11 cellular contexts compared by ENCODE assay signal in genomic region chr22:44728761-44729261, GRCh38. TPM values are rescaled to one million over a fixed set of nuclear protein-coding genes. Genes with fewer than 3 reads are reported as not detected.
A peak's percentile ranks its signal among the peaks of the same experiment; 100 is the strongest.
DNase-seq lines count a peak whose midpoint lies in the region; ATAC-seq and TF ChIP-seq lines count a peak whose summit lies in the region.
"Had no signal": no experiment of that assay in that cellular context is flagged by ENCODE, and none has a peak within 500 bp of the region (broad histone marks: within the 10 kb centered on the region; RNA-seq: fewer than 3 reads in every experiment).

No MANE protein-coding gene starts in this region.

- H3K27ac ChIP-seq in neutrophil: no peak overlapping the region

- DNase-seq in natural killer cell (no peak), left ventricle myocardium superior (peak; percentile 60), HAP-1 (ENCODE audit: low spot score in 2 of 2) (no peak), foreskin melanocyte (no peak), EL (no peak)
- DNase-seq in natural killer cell treated with Interleukin-12 subunit alpha and Interleukin-12 subunit beta and Interleukin-15 and Interleukin-18, amount 100 ng/mL, for 72 hours (ENCODE audit: low spot score): no peak
- DNase-seq in activated effector memory CD4-positive, alpha-beta T cell treated with anti-CD3 and anti-CD28 coated beads, Interleukin-2, amount 50 U/mL, for 16 hours: no peak
- DNase-seq: NCI-H2227 treated with DMSO at 0.1 percent for 48 hours had no signal

- H3K27me3 ChIP-seq in neutrophil (no peaks in the 10 kb centered on the region), HAP-1 (ENCODE audit: low read depth) (no peaks in the 10 kb centered on the region)

- H3K27ac Mint-ChIP-seq in natural killer cell: peak overlapping the region; percentile 24 to 48
- no peak overlapping the region for H3K27ac Mint-ChIP-seq in natural killer cell treated with Interleukin-12 subunit alpha and Interleukin-12 subunit beta and Interleukin-15 and Interleukin-18, amount 100 ng/mL, for 72 hours

- no peaks in the 10 kb centered on the region for H3K27me3 Mint-ChIP-seq in natural killer cell (ENCODE audit: low read depth in 2 of 2)
- H3K27me3 Mint-ChIP-seq in natural killer cell treated with Interleukin-12 subunit alpha and Interleukin-12 subunit beta and Interleukin-15 and Interleukin-18, amount 100 ng/mL, for 72 hours: no peaks in the 10 kb centered on the region

- peaks cover 31% of the 10 kb centered on the region in 2 experiments for H3K4me1 ChIP-seq in neutrophil (ENCODE audit: control insufficient read depth in 1 of 2, insufficient read depth in 1 of 2, low read depth in 1 of 2, low read length in 1 of 2)
- no peaks in the 10 kb centered on the region for H3K4me1 ChIP-seq in HAP-1

- H3K9me3 ChIP-seq in neutrophil (no peaks in the 10 kb centered on the region), HAP-1 (no peaks in the 10 kb centered on the region)

- in situ Hi-C loops in HAP-1 (cut with MboI; ENCODE audit: low sequenced_read_pairs): no loop called here

- H3K36me3 ChIP-seq in neutrophil (no peaks in the 10 kb centered on the region), HAP-1 (replicated peaks) (no peaks in the 10 kb centered on the region)

- peaks cover 13 to 19% of the 10 kb centered on the region in 2 donors for H3K4me1 Mint-ChIP-seq in natural killer cell
- peaks cover 0 to 20% of the 10 kb centered on the region in 2 donors for H3K4me1 Mint-ChIP-seq in natural killer cell treated with Interleukin-12 subunit alpha and Interleukin-12 subunit beta and Interleukin-15 and Interleukin-18, amount 100 ng/mL, for 72 hours (ENCODE audit: low read depth in 2 of 2)

- no peaks in the 10 kb centered on the region for H3K36me3 Mint-ChIP-seq in natural killer cell
- no peaks in the 10 kb centered on the region for H3K36me3 Mint-ChIP-seq in natural killer cell treated with Interleukin-12 subunit alpha and Interleukin-12 subunit beta and Interleukin-15 and Interleukin-18, amount 100 ng/mL, for 72 hours

- ATAC-seq in natural killer cell: no peak
- no peak for ATAC-seq in natural killer cell treated with Interleukin-12 subunit alpha and Interleukin-12 subunit beta and Interleukin-15 and Interleukin-18, amount 100 ng/mL, for 72 hours
- peak; percentile 73 for ATAC-seq in left ventricle myocardium superior
- ATAC-seq: activated CD4-positive, CD25-positive, alpha-beta regulatory T cell treated with anti-CD3 and anti-CD28 coated beads, Interleukin-2, amount 50 U/mL, for 24 hours had no signal

- H3K9me3 Mint-ChIP-seq in natural killer cell: no peaks in the 10 kb centered on the region
- no peaks in the 10 kb centered on the region for H3K9me3 Mint-ChIP-seq in natural killer cell treated with Interleukin-12 subunit alpha and Interleukin-12 subunit beta and Interleukin-15 and Interleukin-18, amount 100 ng/mL, for 72 hours

- H3K4me3 Mint-ChIP-seq in natural killer cell: peak overlapping the region; percentile 28
- H3K4me3 Mint-ChIP-seq in natural killer cell treated with Interleukin-12 subunit alpha and Interleukin-12 subunit beta and Interleukin-15 and Interleukin-18, amount 100 ng/mL, for 72 hours: no peak overlapping the region

- H3K4me3 ChIP-seq in neutrophil (ENCODE audit: low read depth in 1 of 2, low read length in 1 of 2): peak overlapping the region; percentile 16 to 31
- H3K4me3 ChIP-seq in HAP-1: no peak overlapping the region

- TF ChIP-seq CTCF in natural killer cell (IDR thresholded peaks at IDR 0.05) (no peak), neutrophil (IDR thresholded peaks at IDR 0.05) (no peak)

- intact Hi-C loops in natural killer cell (cut with micrococcal nuclease): no loop called here
- intact Hi-C loops in left ventricle myocardium superior (cut with micrococcal nuclease): no loop called here

RNA-seq across cellular contexts. Expression of gene ARHGAP8, which starts 23.6 kb away (rescaled TPM):
- 10 to 100 TPM; 23.6 to 32.6 (median 26.5) TPM for total RNA-seq in natural killer cell
- total RNA-seq in natural killer cell treated with Interleukin-12 subunit alpha and Interleukin-12 subunit beta and Interleukin-15 and Interleukin-18, amount 100 ng/mL, for 72 hours: 1 to 10 TPM in 1 of 2 donors, under 1 TPM in 1; 0.64 to 2.3 TPM
- not detected for total RNA-seq in left ventricle myocardium superior
- total RNA-seq: OCI-LY7 had no signal

RNA-seq across cellular contexts. Expression of gene PRR5, which starts 26.8 kb away (rescaled TPM):
- 100 to 1,000 TPM in 1 of 3 donors, 10 to 100 TPM in 2; 92.6 to 133 (median 93.4) TPM for total RNA-seq in natural killer cell
- 10 to 100 TPM; 15.7 to 29.2 TPM for total RNA-seq in natural killer cell treated with Interleukin-12 subunit alpha and Interleukin-12 subunit beta and Interleukin-15 and Interleukin-18, amount 100 ng/mL, for 72 hours
- 2.9 TPM for total RNA-seq in left ventricle myocardium superior

Comparison
In these comparisons a context has a peak if more than half of its experiments do, and no peak if none do; other contexts are left out.
1. H3K27ac Mint-ChIP-seq: peak in natural killer cell (2 of 2); none in natural killer cell treated with Interleukin-12 subunit alpha and Interleukin-12 subunit beta and Interleukin-15 and Interleukin-18, amount 100 ng/mL, for 72 hours (0 of 2).
2. RNA of gene ARHGAP8, which starts 23.6 kb away (total RNA-seq): 23.6 to 32.6 TPM in natural killer cell; 0.64 to 2.3 TPM in natural killer cell treated with Interleukin-12 subunit alpha and Interleukin-12 subunit beta and Interleukin-15 and Interleukin-18, amount 100 ng/mL, for 72 hours and not detected in left ventricle myocardium superior (single experiment); every median in the first group is over 4 times any median in the second.